ENCODE assay signal across 28 cellular contexts in the genomic region with DNA sequence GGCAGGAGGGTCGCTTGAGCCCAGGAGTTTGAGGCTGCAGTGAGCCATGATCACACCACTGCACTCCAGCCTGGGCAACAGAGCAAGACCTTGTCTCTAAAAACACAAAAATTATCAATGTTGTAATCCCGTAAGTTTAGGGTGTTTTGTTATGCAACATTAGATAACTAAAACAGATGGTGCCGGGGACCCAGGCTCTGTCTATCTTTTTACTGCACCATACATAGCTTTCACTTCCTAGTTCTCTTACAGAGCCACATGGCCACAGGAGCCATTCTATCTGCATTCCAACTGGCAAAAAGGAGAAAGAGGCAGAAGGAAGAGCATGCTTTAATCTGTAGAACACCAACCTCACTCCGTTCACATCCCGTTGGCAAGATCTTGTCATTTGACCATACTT. TPM values are rescaled to one million over a fixed set of nuclear protein-coding genes. Genes with fewer than 3 reads are reported as not detected.
"Had no signal": no experiment of that assay in that cellular context is flagged by ENCODE, and none has a peak within 500 bp of the region (broad histone marks: within the 10 kb centered on the region; RNA-seq: fewer than 3 reads in every experiment).

No MANE protein-coding gene starts in this region.

- H3K79me2 ChIP-seq: hepatocyte had no signal

- FAIRE-seq: bronchial epithelial cell, endothelial cell of umbilical vein, frontal cortex, pancreas, TTC549 had no signal

- H3K4me2 ChIP-seq: hepatocyte had no signal

- H3K27ac ChIP-seq: colonic mucosa, dorsolateral prefrontal cortex, hepatocyte, left ventricle myocardium inferior, pancreas, upper lobe of left lung, WERI-Rb-1 had no signal

- DNase-seq: activated CD4-positive, alpha-beta T cell treated with anti-CD3 and anti-CD28 coated beads, Interleukin-2, amount 10 ng/mL, durations not matched to agents 7 days and 5 days; activated CD4-positive, CD25-positive, alpha-beta regulatory T cell treated with anti-CD3 and anti-CD28 coated beads, Interleukin-2, amount 50 U/mL, for 72 hours; activated CD8-positive, alpha-beta memory T cell treated with anti-CD3 and anti-CD28 coated beads, Interleukin-2, amount 10 ng/mL, durations not matched to agents 7 days and 5 days; activated CD8-positive, alpha-beta T cell treated with anti-CD3 and anti-CD28 coated beads for 36 hours; activated effector memory CD4-positive, alpha-beta T cell treated with anti-CD3 and anti-CD28 coated beads, Interleukin-2, amount 50 U/mL, for 16 hours; activated naive CD4-positive, alpha-beta T cell treated with anti-CD3 and anti-CD28 coated beads, Interleukin-2, amount 10 ng/mL, durations not matched to agents 7 days and 5 days; activated T-cell treated with anti-CD3 and anti-CD28 coated beads for 4 hours; amygdala; colonic mucosa; dorsolateral prefrontal cortex; effector memory CD8-positive, alpha-beta T cell; glutamatergic neuron; immature natural killer cell; kidney glomerular epithelial cell; left ventricle myocardium inferior; mammary epithelial cell; midbrain; pancreas; right cardiac atrium; stimulated activated CD4-positive, alpha-beta T cell treated with anti-CD3 and anti-CD28 coated beads, Interleukin-4, amount 100 ng/mL, for 4 hours; stimulated activated naive CD8-positive, alpha-beta T cell treated with anti-CD3 and anti-CD28 coated beads, Interleukin-15, Interleukin-2, amounts not matched to agents 100 U/mL and 50 U/mL, for 24 hours; upper lobe of left lung; WERI-Rb-1 had no signal

- H3K4me3 ChIP-seq: colonic mucosa, dorsolateral prefrontal cortex, hepatocyte, left ventricle myocardium inferior, pancreas, upper lobe of left lung had no signal

- H3K4me1 ChIP-seq: colonic mucosa, pancreas had no signal

- H3K36me3 ChIP-seq: colonic mucosa, left ventricle myocardium inferior, pancreas, upper lobe of left lung, WERI-Rb-1 had no signal

RNA-seq across cellular contexts. Expression of a gene that starts 5.4 kb away (rescaled TPM):
- polyA plus RNA-seq: hepatocyte, immature natural killer cell, mammary epithelial cell had no signal
